In genomic region chr1:40232444-40232843, GRCh38 we compare ENCODE assay signal across 8 cellular contexts. TPM values are rescaled to one million over a fixed set of nuclear protein-coding genes. Genes with fewer than 3 reads are reported as not detected.
A peak's percentile ranks its signal among the peaks of the same experiment; 100 is the strongest.
DNase-seq lines count a peak whose midpoint lies in the region; ATAC-seq, FAIRE-seq and TF ChIP-seq lines count a peak whose summit lies in the region.

No MANE protein-coding gene starts in this region.

- CTCF ChIA-PET in GM10248 (lab: Yijun Ruan, JAX), result interaction anchor here (0.9 to 5.9 kb wide), 6 partner anchors 9 to 107 kb away, joined by 3 to 32 read pairs (median 4); no protein-coding TSS in a partner anchor

- POLR2A ChIA-PET in GM10248 (lab: Yijun Ruan, JAX), result interaction anchor here (0.6 to 1.1 kb wide), 2 partner anchors 9 to 144 kb away, joined by 3 to 4 read pairs; no protein-coding TSS in a partner anchor

- DNase-seq in GM10248 (ENCODE audit: extremely low spot score), result peak; percentile 73
- DNase-seq in NCI-H1105 (lab: John Stamatoyannopoulos, UW), result peak; percentile 2
- DNase-seq in activated naive CD8-positive, alpha-beta T cell treated with anti-CD3 and anti-CD28 coated beads for 36 hours, result peak; percentile 73
- DNase-seq in HTR-8/SVneo (ENCODE audit: insufficient read length, low spot score), result no peak
- DNase-seq in kidney tubule cell (ENCODE audit: low spot score), result no peak
- no peak for DNase-seq in NCI-H774 (lab: John Stamatoyannopoulos, UW)
- DNase-seq in SKM-1 treated with dmso at 0.1 percent for 144 hours (lab: John Stamatoyannopoulos, UW; ENCODE audit: unreplicated experiment), result no peak

- no peak for FAIRE-seq in HTR-8/SVneo (lab: Jason Lieb, UNC)

- no peaks in the 10 kb centered on the region for H3K27me3 Mint-ChIP-seq in activated naive CD8-positive, alpha-beta T cell treated with anti-CD3 and anti-CD28 coated beads for 36 hours

- TF ChIP-seq CTCF in GM10248 (IDR thresholded peaks at IDR 0.05; ENCODE audit: control extremely low read depth, extremely low read depth, low read depth, missing control alignments), result no peak

- H3K36me3 Mint-ChIP-seq in activated naive CD8-positive, alpha-beta T cell treated with anti-CD3 and anti-CD28 coated beads for 36 hours, result peaks cover 59% of the 10 kb centered on the region

- peak; percentile 88 for ATAC-seq in GM21526 (IDR thresholded peaks at IDR 0.05; ENCODE audit: low FRiP score, unreplicated experiment)

- H3K27ac Mint-ChIP-seq in activated naive CD8-positive, alpha-beta T cell treated with anti-CD3 and anti-CD28 coated beads for 36 hours, result no peak overlapping the region

- no peaks in the 10 kb centered on the region for H3K9me3 Mint-ChIP-seq in activated naive CD8-positive, alpha-beta T cell treated with anti-CD3 and anti-CD28 coated beads for 36 hours

- H3K4me1 Mint-ChIP-seq in activated naive CD8-positive, alpha-beta T cell treated with anti-CD3 and anti-CD28 coated beads for 36 hours, result peaks cover 27% of the 10 kb centered on the region

- H3K4me3 Mint-ChIP-seq in activated naive CD8-positive, alpha-beta T cell treated with anti-CD3 and anti-CD28 coated beads for 36 hours, result no peak overlapping the region

RNA-seq across cellular contexts. Expression of gene TMCO2, which starts 15.3 kb away (rescaled TPM):
- total RNA-seq in activated naive CD8-positive, alpha-beta T cell treated with anti-CD3 and anti-CD28 coated beads for 36 hours, result not detected

RNA-seq across cellular contexts. Expression of gene ZMPSTE24, which starts 25.6 kb away (rescaled TPM):
- 10 to 100 TPM; 39.6 to 41.0 TPM for total RNA-seq in activated naive CD8-positive, alpha-beta T cell treated with anti-CD3 and anti-CD28 coated beads for 36 hours

Comparison
In these comparisons a context has a peak if more than half of its experiments do, and no peak if none do; other contexts are left out.
1. DNase-seq: peak in GM10248 (single experiment), NCI-H1105 (single experiment) and activated naive CD8-positive, alpha-beta T cell treated with anti-CD3 and anti-CD28 coated beads for 36 hours (single experiment); none in HTR-8/SVneo (single experiment), kidney tubule cell (single experiment), NCI-H774 (single experiment) and SKM-1 treated with dmso at 0.1 percent for 144 hours (single experiment).